ENCODE assay signal across 8 cellular contexts in genomic region chr19:48795055-48795854, GRCh38. TPM values are rescaled to one million over a fixed set of nuclear protein-coding genes. Genes with fewer than 3 reads are reported as not detected.
DNase-seq lines count a peak whose midpoint lies in the region; ATAC-seq and TF ChIP-seq lines count a peak whose summit lies in the region.

No MANE protein-coding gene starts in this region.

- no peaks in the 10 kb centered on the region for H3K9me3 Mint-ChIP-seq in activated T-helper 2 cell treated with anti-CD3 and anti-CD28 coated beads, Interferon-gamma antibody, Interleukin-2, Interleukin-4, amounts not matched to agents 10 μg/mL and 5 μg/mL and 100 μg/mL, durations not matched to agents 14 hours and 24 hours and 36 hours
- no peaks in the 10 kb centered on the region for H3K9me3 Mint-ChIP-seq in natural killer cell
- H3K9me3 Mint-ChIP-seq in stimulated activated naive B cell treated with anti-CD40 and anti-IgM and Interleukin-4, amounts not matched to agents 10 μg/mL and 1 μg/mL and 100 μg/mL, for 72 hours: no peaks in the 10 kb centered on the region

- no peaks in the 10 kb centered on the region for H3K27me3 Mint-ChIP-seq in activated T-helper 2 cell treated with anti-CD3 and anti-CD28 coated beads, Interferon-gamma antibody, Interleukin-2, Interleukin-4, amounts not matched to agents 10 μg/mL and 5 μg/mL and 100 μg/mL, durations not matched to agents 14 hours and 24 hours and 36 hours (ENCODE audit: low read depth)
- no peaks in the 10 kb centered on the region for H3K27me3 Mint-ChIP-seq in natural killer cell (ENCODE audit: low read depth in 2 of 2)
- H3K27me3 Mint-ChIP-seq in stimulated activated naive B cell treated with anti-CD40 and anti-IgM and Interleukin-4, amounts not matched to agents 10 μg/mL and 1 μg/mL and 100 μg/mL, for 72 hours: no peaks in the 10 kb centered on the region

- POLR2A ChIA-PET in RWPE1 (lab: Yijun Ruan, JAX; ENCODE audit: low non-redundant PET): interaction anchor here (0.5 kb wide), 1 partner anchor 106 kb away, joined by 3 read pairs; no protein-coding TSS in a partner anchor

- peaks cover 5% of the 10 kb centered on the region for H3K4me1 Mint-ChIP-seq in activated T-helper 2 cell treated with anti-CD3 and anti-CD28 coated beads, Interferon-gamma antibody, Interleukin-2, Interleukin-4, amounts not matched to agents 10 μg/mL and 5 μg/mL and 100 μg/mL, durations not matched to agents 14 hours and 24 hours and 36 hours (ENCODE audit: low read depth)
- H3K4me1 Mint-ChIP-seq in natural killer cell: peaks cover 13 to 14% of the 10 kb centered on the region in 2 donors
- H3K4me1 Mint-ChIP-seq in stimulated activated naive B cell treated with anti-CD40 and anti-IgM and Interleukin-4, amounts not matched to agents 10 μg/mL and 1 μg/mL and 100 μg/mL, for 72 hours: peaks cover 11 to 15% of the 10 kb centered on the region in 2 donors

- peak overlapping the region; percentile 85 for H3K27ac Mint-ChIP-seq in activated T-helper 2 cell treated with anti-CD3 and anti-CD28 coated beads, Interferon-gamma antibody, Interleukin-2, Interleukin-4, amounts not matched to agents 10 μg/mL and 5 μg/mL and 100 μg/mL, durations not matched to agents 14 hours and 24 hours and 36 hours
- H3K27ac Mint-ChIP-seq in natural killer cell: peak overlapping the region; percentile 76 to 93
- peak overlapping the region; percentile 95 for H3K27ac Mint-ChIP-seq in stimulated activated naive B cell treated with anti-CD40 and anti-IgM and Interleukin-4, amounts not matched to agents 10 μg/mL and 1 μg/mL and 100 μg/mL, for 72 hours

- CTCF ChIA-PET in RWPE1 (lab: Yijun Ruan, JAX): interaction anchor here (0.5 to 2.7 kb wide), 21 partner anchors 11 to 271 kb away, joined by 3 to 21 read pairs (median 4); partner anchors contain the start of genes BCAT2, CA11 and HSD17B14

- peaks cover 2% of the 10 kb centered on the region for H3K36me3 Mint-ChIP-seq in activated T-helper 2 cell treated with anti-CD3 and anti-CD28 coated beads, Interferon-gamma antibody, Interleukin-2, Interleukin-4, amounts not matched to agents 10 μg/mL and 5 μg/mL and 100 μg/mL, durations not matched to agents 14 hours and 24 hours and 36 hours (ENCODE audit: low read depth)
- H3K36me3 Mint-ChIP-seq in natural killer cell: no peaks in the 10 kb centered on the region
- peaks cover 2 to 25% of the 10 kb centered on the region in 2 donors for H3K36me3 Mint-ChIP-seq in stimulated activated naive B cell treated with anti-CD40 and anti-IgM and Interleukin-4, amounts not matched to agents 10 μg/mL and 1 μg/mL and 100 μg/mL, for 72 hours

- H3K27ac ChIP-seq in RWPE1: peak overlapping the region; percentile 86

- peak; percentile 94 for DNase-seq in DMS153 treated with DMSO at 0.1 percent for 48 hours (lab: John Stamatoyannopoulos, UW; ENCODE audit: unreplicated experiment)
- DNase-seq in LHCN-M2 (ENCODE audit: low read depth): peak; percentile 94
- peak; percentile 94 for DNase-seq in RWPE1 (ENCODE audit: low spot score)
- peak; percentile 78 for DNase-seq in activated T-helper 2 cell treated with anti-CD3 and anti-CD28 coated beads, Interferon-gamma antibody, Interleukin-2, Interleukin-4, amounts not matched to agents 10 μg/mL and 5 μg/mL and 100 μg/mL, durations not matched to agents 14 hours and 24 hours and 36 hours (ENCODE audit: low spot score)
- DNase-seq in fibroblast of peridontal ligament (ENCODE audit: extremely low read depth): peak; percentile 93
- peak; percentile 80 for DNase-seq in natural killer cell
- DNase-seq in stimulated activated naive B cell treated with anti-CD40 and anti-IgM and Interleukin-4, amounts not matched to agents 10 μg/mL and 1 μg/mL and 100 μg/mL, for 72 hours: peak; percentile 78

- ATAC-seq in GM21786 (IDR thresholded peaks at IDR 0.05; ENCODE audit: unreplicated experiment) (peak; percentile 81), natural killer cell (peak; percentile 97 to 99 (median 98))
- ATAC-seq in stimulated activated naive B cell treated with anti-CD40 and anti-IgM and Interleukin-4, amounts not matched to agents 10 μg/mL and 1 μg/mL and 100 μg/mL, for 72 hours (replicated peaks): peak; percentile 97 to 99

- intact Hi-C loops in activated T-helper 2 cell treated with anti-CD3 and anti-CD28 coated beads, Interferon-gamma antibody, Interleukin-2, Interleukin-4, amounts not matched to agents 10 μg/mL and 5 μg/mL and 100 μg/mL, durations not matched to agents 14 hours and 24 hours and 36 hours (cut with micrococcal nuclease): loop anchor here (1.0 to 2.0 kb wide), 3 partner anchors 16 to 170 kb away; partner anchors contain the start of genes BCAT2 and FTL
- intact Hi-C loops in natural killer cell (cut with micrococcal nuclease): loop anchor here (1.0 kb wide), 2 partner anchors 40 to 47 kb away; no protein-coding TSS in a partner anchor

- peak; percentile 94 for TF ChIP-seq CTCF in RWPE1 (conservative IDR thresholded peaks at IDR 0.05; ENCODE audit: low read depth)
- peak; percentile 97 for TF ChIP-seq CTCF in natural killer cell (IDR thresholded peaks at IDR 0.05)

- peak overlapping the region; percentile 86 for H3K4me3 Mint-ChIP-seq in activated T-helper 2 cell treated with anti-CD3 and anti-CD28 coated beads, Interferon-gamma antibody, Interleukin-2, Interleukin-4, amounts not matched to agents 10 μg/mL and 5 μg/mL and 100 μg/mL, durations not matched to agents 14 hours and 24 hours and 36 hours (ENCODE audit: low read depth)
- peak overlapping the region; percentile 87 for H3K4me3 Mint-ChIP-seq in natural killer cell
- peak overlapping the region; percentile 89 to 91 for H3K4me3 Mint-ChIP-seq in stimulated activated naive B cell treated with anti-CD40 and anti-IgM and Interleukin-4, amounts not matched to agents 10 μg/mL and 1 μg/mL and 100 μg/mL, for 72 hours

RNA-seq across cellular contexts. Expression of gene BCAT2, which starts 15.6 kb away (rescaled TPM):
- 23.8 and 26.5 TPM in 2 replicates for total RNA-seq in LHCN-M2 (2014; rRNA removed)
- polyA plus RNA-seq in LHCN-M2 (2012): 25.9 TPM
- total RNA-seq in activated T-helper 2 cell treated with anti-CD3 and anti-CD28 coated beads, Interferon-gamma antibody, Interleukin-2, Interleukin-4, amounts not matched to agents 10 μg/mL and 5 μg/mL and 100 μg/mL, durations not matched to agents 14 hours and 24 hours and 36 hours: 87.9 and 88.9 TPM in 2 replicates
- 10 to 100 TPM; 11.4 to 14.5 (median 12.1) TPM for total RNA-seq in natural killer cell

RNA-seq across cellular contexts. Expression of gene FGF21, which starts 39.9 kb away (rescaled TPM):
- not detected in 2 replicates for total RNA-seq in LHCN-M2 (2014; rRNA removed)
- not detected for polyA plus RNA-seq in LHCN-M2 (2012)
- total RNA-seq in activated T-helper 2 cell treated with anti-CD3 and anti-CD28 coated beads, Interferon-gamma antibody, Interleukin-2, Interleukin-4, amounts not matched to agents 10 μg/mL and 5 μg/mL and 100 μg/mL, durations not matched to agents 14 hours and 24 hours and 36 hours: not detected in 2 replicates
- not detected for total RNA-seq in natural killer cell

RNA-seq across cellular contexts. Expression of gene HSD17B14, which starts 41.0 kb away (rescaled TPM):
- total RNA-seq in LHCN-M2 (2014; rRNA removed) (not detected in 2 replicates), natural killer cell (under 1 TPM in 1 of 3 donors, not detected in 2; 0.75 TPM)
- polyA plus RNA-seq in LHCN-M2 (2012): 0.45 TPM
- 0.57 and 0.89 TPM in 2 replicates for total RNA-seq in activated T-helper 2 cell treated with anti-CD3 and anti-CD28 coated beads, Interferon-gamma antibody, Interleukin-2, Interleukin-4, amounts not matched to agents 10 μg/mL and 5 μg/mL and 100 μg/mL, durations not matched to agents 14 hours and 24 hours and 36 hours

RNA-seq across cellular contexts. Expression of gene FUT1, which starts 42.8 kb away (rescaled TPM):
- total RNA-seq in LHCN-M2 (2014; rRNA removed) (not detected in 2 replicates), natural killer cell (under 1 TPM in 1 of 3 donors, not detected in 2; 0.18 TPM)
- not detected for polyA plus RNA-seq in LHCN-M2 (2012)
- 0.27 and 0.64 TPM in 2 replicates for total RNA-seq in activated T-helper 2 cell treated with anti-CD3 and anti-CD28 coated beads, Interferon-gamma antibody, Interleukin-2, Interleukin-4, amounts not matched to agents 10 μg/mL and 5 μg/mL and 100 μg/mL, durations not matched to agents 14 hours and 24 hours and 36 hours

RNA-seq across cellular contexts. Expression of gene IZUMO1, which starts 48.5 kb away (rescaled TPM):
- total RNA-seq in LHCN-M2 (2014; rRNA removed) (not detected in 2 replicates), natural killer cell (not detected)
- not detected for polyA plus RNA-seq in LHCN-M2 (2012)
- total RNA-seq in activated T-helper 2 cell treated with anti-CD3 and anti-CD28 coated beads, Interferon-gamma antibody, Interleukin-2, Interleukin-4, amounts not matched to agents 10 μg/mL and 5 μg/mL and 100 μg/mL, durations not matched to agents 14 hours and 24 hours and 36 hours: 0.21 TPM in 1 of 2 replicates, not detected in the other

Comparison
In these comparisons a context has a peak if more than half of its experiments do, and no peak if none do; other contexts are left out.
1. Peak in every context shown above with its lines: DNase-seq, ATAC-seq and H3K27ac ChIP-seq.